8 cellular contexts compared by ENCODE assay signal in the genomic region with DNA sequence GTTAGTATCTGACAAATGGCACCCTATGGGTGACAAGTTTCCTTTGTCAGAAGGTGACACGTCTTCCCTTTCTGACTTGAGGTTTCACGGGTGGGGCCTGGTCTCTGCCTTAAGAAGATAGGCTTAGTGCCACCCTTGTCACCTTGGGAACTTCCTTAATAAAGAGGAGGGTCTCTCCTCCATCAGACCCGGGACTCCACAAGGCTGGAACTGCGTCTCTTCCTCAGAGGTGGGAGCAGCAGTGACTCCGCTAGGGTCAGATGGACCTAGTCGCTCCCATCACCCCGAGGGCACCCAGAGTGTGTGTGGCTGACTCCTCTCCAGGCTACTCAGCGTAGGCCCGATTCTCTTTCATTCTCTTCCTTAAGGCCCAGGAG. TPM values are rescaled to one million over a fixed set of nuclear protein-coding genes. Genes with fewer than 3 reads are reported as not detected.
DNase-seq lines count a peak whose midpoint lies in the region; ATAC-seq, FAIRE-seq and TF ChIP-seq lines count a peak whose summit lies in the region.

No MANE protein-coding gene starts in this region.

- H3K4me3 Mint-ChIP-seq in natural killer cell: peak overlapping the region; percentile 94

- peak overlapping the region; percentile 97 for H3K4me3 ChIP-seq in colonic mucosa

- no peak for TF ChIP-seq CTCF in colonic mucosa (IDR thresholded peaks at IDR 0.05)
- TF ChIP-seq CTCF in natural killer cell (IDR thresholded peaks at IDR 0.05): no peak
- TF ChIP-seq CTCF in D721Med (IDR thresholded peaks at IDR 0.05; ENCODE audit: insufficient read depth, missing control alignments): no peak

- H3K27me3 ChIP-seq in colonic mucosa: no peaks in the 10 kb centered on the region

- peak overlapping the region; percentile 93 to 97 for H3K27ac Mint-ChIP-seq in natural killer cell

- no peaks in the 10 kb centered on the region for H3K4me1 ChIP-seq in colonic mucosa

- H3K36me3 ChIP-seq in colonic mucosa: no peaks in the 10 kb centered on the region

- ATAC-seq in GM21717 (IDR thresholded peaks at IDR 0.05; ENCODE audit: unreplicated experiment): peak; percentile 7
- peak; percentile 20 to 54 (median 34) for ATAC-seq in natural killer cell
- ATAC-seq in GM21619 (IDR thresholded peaks at IDR 0.05; ENCODE audit: unreplicated experiment): no peak
- no peak for ATAC-seq in GM21447 (IDR thresholded peaks at IDR 0.05; ENCODE audit: unreplicated experiment)
- no peak for ATAC-seq in GM19351 (IDR thresholded peaks at IDR 0.05; ENCODE audit: unreplicated experiment)

- H3K27ac ChIP-seq in colonic mucosa: no peak overlapping the region

- no peaks in the 10 kb centered on the region for H3K27me3 Mint-ChIP-seq in natural killer cell (ENCODE audit: low read depth in 2 of 2)

- no peaks in the 10 kb centered on the region for H3K9me3 Mint-ChIP-seq in natural killer cell

- intact Hi-C loops in colonic mucosa (cut with DNase I): no loop called here
- intact Hi-C loops in natural killer cell (cut with micrococcal nuclease): loop anchor here (2.0 kb wide), 1 partner anchor 79 kb away; a partner anchor contains a TSS

- H3K9me3 ChIP-seq in colonic mucosa: no peaks in the 10 kb centered on the region

- no peak for FAIRE-seq in D721Med (lab: Jason Lieb, UNC)

- peaks cover 32 to 41% of the 10 kb centered on the region in 2 donors for H3K4me1 Mint-ChIP-seq in natural killer cell

- H3K9ac ChIP-seq in colonic mucosa (ENCODE audit: low read depth in 2 of 2, low read length in 2 of 2): peak overlapping the region in 1 of 2 donors; percentile 12

- H3K36me3 Mint-ChIP-seq in natural killer cell: no peaks in the 10 kb centered on the region

- DNase-seq in OCI-M1 (lab: John Stamatoyannopoulos, UW): peak; percentile 48
- no peak for DNase-seq in colonic mucosa
- no peak for DNase-seq in natural killer cell
- no peak for DNase-seq in D721Med (ENCODE audit: insufficient read length, low spot score)

RNA-seq across cellular contexts. Expression of a gene that starts 0.8 kb away (rescaled TPM):
- total RNA-seq in colonic mucosa (10 to 100 TPM; 31.2 to 39.3 TPM), natural killer cell (10 to 100 TPM; 68.9 to 82.0 (median 81.7) TPM)

Comparison
In these comparisons a context has a peak if more than half of its experiments do, and no peak if none do; other contexts are left out.
1. ATAC-seq: peak in GM21717 (single experiment) and natural killer cell (3 of 3); none in GM21619 (single experiment), GM21447 (single experiment) and GM19351 (single experiment).